ENCODE assay signal across 8 cellular contexts in the genomic region with DNA sequence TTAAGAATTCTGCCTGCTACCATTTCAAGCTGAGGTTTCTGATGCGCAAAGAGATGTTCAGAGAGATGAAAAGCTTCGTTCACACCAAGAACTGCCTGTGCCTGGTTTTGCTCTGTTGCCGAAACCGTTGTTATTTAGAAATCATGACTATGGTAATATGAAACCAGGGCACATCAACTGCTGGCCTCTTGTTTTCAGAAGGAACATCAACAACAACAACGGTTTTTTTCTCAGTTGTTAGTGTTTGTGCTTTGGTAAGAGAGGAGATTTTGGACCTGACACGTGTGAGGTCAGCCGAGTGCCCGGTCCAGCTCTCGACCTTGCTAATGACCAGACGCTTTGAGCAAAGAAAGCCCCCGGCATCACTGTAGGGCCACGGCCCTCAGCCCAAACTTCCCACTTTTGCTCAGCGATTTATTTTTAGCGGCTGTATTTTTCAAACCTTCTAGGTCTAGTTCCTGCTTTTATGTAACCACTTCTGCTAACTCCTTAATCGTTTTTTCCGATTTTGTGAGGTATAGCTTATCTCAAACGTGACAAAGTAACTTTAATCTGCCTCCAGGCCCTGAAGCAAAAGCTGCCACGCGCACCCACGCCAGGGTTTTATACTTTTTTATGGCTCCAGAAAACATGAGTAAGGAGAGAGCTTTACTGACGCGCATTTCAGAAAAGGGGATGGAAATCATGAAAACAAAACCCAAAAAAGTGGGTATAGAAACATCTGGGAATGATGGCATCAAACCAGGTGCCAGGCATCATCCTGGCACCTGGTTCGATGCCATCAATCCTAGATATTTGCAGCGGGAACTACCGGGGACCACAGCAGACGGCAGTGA. TPM values are rescaled to one million over a fixed set of nuclear protein-coding genes. Genes with fewer than 3 reads are reported as not detected.
DNase-seq lines count a peak whose midpoint lies in the region; ATAC-seq and TF ChIP-seq lines count a peak whose summit lies in the region.

No MANE protein-coding gene starts in this region.

- H3K9ac ChIP-seq in SK-N-MC (ENCODE audit: insufficient read length), result no peak overlapping the region

- in situ Hi-C loops in G401 (cut with HindIII; ENCODE audit: low sequenced_read_pairs), result loop anchor here (25.0 kb wide), 1 partner anchor 129 kb away; no protein-coding TSS in a partner anchor

- intact Hi-C loops in CD4-positive, alpha-beta memory T cell (cut with micrococcal nuclease), result loop anchor here (2.0 kb wide), 1 partner anchor 16 kb away; no protein-coding TSS in a partner anchor
- intact Hi-C loops in upper lobe of right lung (cut with DNase I), result no loop called here

- H3K27ac ChIP-seq in CD4-positive, alpha-beta memory T cell (ENCODE audit: low read depth, low read length), result peak overlapping the region; percentile 89
- H3K27ac ChIP-seq in SK-N-MC (peak overlapping the region; percentile 9; the same call in 1 of the 2 replicates), gastroesophageal sphincter (peak overlapping the region in 1 of 4 donors; percentile 20), upper lobe of right lung (peak overlapping the region; percentile 63)

- H3K4me1 Mint-ChIP-seq in CD4-positive, alpha-beta memory T cell, result peaks cover 29 to 57% (median 47%) of the 10 kb centered on the region in 4 donors

- H3K36me3 ChIP-seq in CD4-positive, alpha-beta memory T cell (ENCODE audit: insufficient read depth, low read length), result no peaks in the 10 kb centered on the region
- H3K36me3 ChIP-seq in SK-N-MC (ENCODE audit: insufficient read depth, low read length) (no peaks in the 10 kb centered on the region; the same call in 1 of the 2 replicates), gastroesophageal sphincter (peaks cover 0 to 18% of the 10 kb centered on the region in 2 donors), upper lobe of right lung (no peaks in the 10 kb centered on the region)

- POLR2A ChIA-PET in CD4-positive, alpha-beta memory T cell (lab: Charles Lee; ENCODE audit: partially characterized antibody), result interaction anchor here (1.0 to 34.9 kb wide), 19 partner anchors 4 to 223 kb away, joined by 3 to 6478 read pairs (median 7); a partner anchor contains a TSS

- H3K27me3 ChIP-seq in CD4-positive, alpha-beta memory T cell (ENCODE audit: insufficient read depth, low read length), result no peaks in the 10 kb centered on the region
- no peaks in the 10 kb centered on the region for H3K27me3 ChIP-seq in gastroesophageal sphincter
- no peaks in the 10 kb centered on the region for H3K27me3 ChIP-seq in upper lobe of right lung

- H3K36me3 Mint-ChIP-seq in CD4-positive, alpha-beta memory T cell, result peaks cover 0 to 10% of the 10 kb centered on the region in 2 donors

- no peak for TF ChIP-seq EP300 in gastroesophageal sphincter (IDR thresholded peaks at IDR 0.05)

- no peaks in the 10 kb centered on the region for H3K27me3 Mint-ChIP-seq in CD4-positive, alpha-beta memory T cell

- peak overlapping the region in 1 of 2 donors; percentile 54 for H3K4me3 ChIP-seq in CD4-positive, alpha-beta memory T cell (ENCODE audit: low read length in 2 of 2)
- no peak overlapping the region for H3K4me3 ChIP-seq in SK-N-MC
- no peak overlapping the region for H3K4me3 ChIP-seq in gastroesophageal sphincter
- no peak overlapping the region for H3K4me3 ChIP-seq in upper lobe of right lung

- peaks cover 98% of the 10 kb centered on the region for H3K4me1 ChIP-seq in CD4-positive, alpha-beta memory T cell (ENCODE audit: insufficient read depth, low read length)
- H3K4me1 ChIP-seq in gastroesophageal sphincter (peaks cover 0 to 22% (median 8%) of the 10 kb centered on the region in 3 donors), upper lobe of right lung (peaks cover 28% of the 10 kb centered on the region)

- CTCF ChIA-PET in CD4-positive, alpha-beta memory T cell (lab: Charles Lee; ENCODE audit: partially characterized antibody), result interaction anchor here (0.9 to 10.2 kb wide), 11 partner anchors 10 to 120 kb away, joined by 3 to 143 read pairs (median 5); a partner anchor contains a TSS

- H3K27ac Mint-ChIP-seq in CD4-positive, alpha-beta memory T cell, result no peak overlapping the region

- ATAC-seq in GM21619 (IDR thresholded peaks at IDR 0.05; ENCODE audit: unreplicated experiment), result peak; percentile 54
- ATAC-seq in gastroesophageal sphincter, result peak; percentile 11
- peak; percentile 24 for ATAC-seq in upper lobe of right lung

- 70 to 81% methylated on average over 13 to 23 of the region's 26 CpGs for WGBS in gastroesophageal sphincter (ENCODE audit: low coverage in 1 of 2), 2 donors

- peak overlapping the region in 2 of 8 donors; percentile 93 for H3K4me3 Mint-ChIP-seq in CD4-positive, alpha-beta memory T cell

- no peaks in the 10 kb centered on the region for H3K9me3 ChIP-seq in CD4-positive, alpha-beta memory T cell (ENCODE audit: control insufficient read depth in 1 of 2, low read length in 2 of 2)
- H3K9me3 ChIP-seq in SK-N-MC (ENCODE audit: low read depth, low read length) (no peaks in the 10 kb centered on the region), gastroesophageal sphincter (no peaks in the 10 kb centered on the region), upper lobe of right lung (no peaks in the 10 kb centered on the region)

- TF ChIP-seq CTCF in gastroesophageal sphincter (IDR thresholded peaks at IDR 0.05) (no peak), upper lobe of right lung (IDR thresholded peaks at IDR 0.05) (no peak)

- peaks cover 0 to 7% (median 0%) of the 10 kb centered on the region in 8 donors for H3K9me3 Mint-ChIP-seq in CD4-positive, alpha-beta memory T cell

- DNase-seq in CD4-positive, alpha-beta memory T cell, result peak; percentile 72 to 81 (median 78)
- no peak for DNase-seq in SK-N-MC (ENCODE audit: low read depth, low spot score)
- DNase-seq in upper lobe of right lung, result no peak
- no peak for DNase-seq in stimulated activated CD8-positive, alpha-beta memory T cell treated with anti-CD3 and anti-CD28 coated beads, Interleukin-4, amount 100 ng/mL, for 48 hours
- no peak for DNase-seq in DMS114 treated with DMSO at 0.1 percent for 48 hours (lab: John Stamatoyannopoulos, UW; ENCODE audit: unreplicated experiment)
- no peak for DNase-seq in G401 (ENCODE audit: low spot score)

- TF ChIP-seq POLR2A in gastroesophageal sphincter (IDR thresholded peaks at IDR 0.05), result no peak

RNA-seq across cellular contexts. Expression of a gene that starts 42.0 kb away (rescaled TPM):
- total RNA-seq in CD4-positive, alpha-beta memory T cell, result 100 to 1,000 TPM; 425 to 437 TPM
- 100 to 1,000 TPM; 120 to 300 TPM for polyA plus RNA-seq in CD4-positive, alpha-beta memory T cell
- 10 to 100 TPM; 29.4 to 40.0 (median 34.9) TPM for total RNA-seq in gastroesophageal sphincter
- total RNA-seq in upper lobe of right lung, result 198 TPM
- total RNA-seq in G401 (2014; rRNA removed; shearing (Covaris generic)), result 4.8 TPM in 1 of 2 replicates, not detected in the other

Comparison
In these comparisons a context has a peak if more than half of its experiments do, and no peak if none do; other contexts are left out.
1. DNase-seq: peak in CD4-positive, alpha-beta memory T cell (5 of 5); none in SK-N-MC (single experiment), upper lobe of right lung (single experiment), stimulated activated CD8-positive, alpha-beta memory T cell treated with anti-CD3 and anti-CD28 coated beads, Interleukin-4, amount 100 ng/mL, for 48 hours (single experiment), DMS114 treated with DMSO at 0.1 percent for 48 hours (single experiment) and G401 (single experiment).
2. Peak in every context shown above with its lines, with median percentiles within 50 percentile points of each other: ATAC-seq.